ENCODE assay signal across 7 cellular contexts in genomic region chr7:90757565-90757950, GRCh38.
A peak's percentile ranks its signal among the peaks of the same experiment; 100 is the strongest.
DNase-seq lines count a peak whose midpoint lies in the region; ATAC-seq, FAIRE-seq and TF ChIP-seq lines count a peak whose summit lies in the region.
"Not testable (repeated sequence)": the region's sequence is repeated elsewhere in the genome, so short reads cannot be mapped to it uniquely, and the experiment has no call there.

No MANE protein-coding gene starts in this region.

- FAIRE-seq in RCC 7860 (lab: Jason Lieb, UNC), result peak; percentile 67

- ATAC-seq in GM18505 (IDR thresholded peaks at IDR 0.05; ENCODE audit: unreplicated experiment), result peak; percentile 95
- ATAC-seq in GM19043 (IDR thresholded peaks at IDR 0.05; ENCODE audit: low read depth, unreplicated experiment), result peak; percentile 80
- peak; percentile 75 for ATAC-seq in GM21447 (IDR thresholded peaks at IDR 0.05; ENCODE audit: unreplicated experiment)
- ATAC-seq in HG02642 (IDR thresholded peaks at IDR 0.05; ENCODE audit: poor library complexity, unreplicated experiment), result peak; percentile 84
- peak; percentile 54 for ATAC-seq in HG03060 (IDR thresholded peaks at IDR 0.05; ENCODE audit: low read depth, unreplicated experiment)
- ATAC-seq in HG03432 (IDR thresholded peaks at IDR 0.05; ENCODE audit: unreplicated experiment), result peak; percentile 87

- peak; percentile 14 for DNase-seq in RCC 7860 (ENCODE audit: low spot score)

- not testable (repeated sequence) for TF ChIP-seq POLR2A in GM18505 (IDR thresholded peaks at IDR 0.05; ENCODE audit: borderline replicate concordance, extremely low read depth, insufficient read depth, insufficient read length)

Comparison
In these comparisons a context has a peak if more than half of its experiments do, and no peak if none do; other contexts are left out.
1. Peak in every context shown above with its lines: DNase-seq and ATAC-seq.